ENCODE assay signal across 1 cellular context in the genomic region with DNA sequence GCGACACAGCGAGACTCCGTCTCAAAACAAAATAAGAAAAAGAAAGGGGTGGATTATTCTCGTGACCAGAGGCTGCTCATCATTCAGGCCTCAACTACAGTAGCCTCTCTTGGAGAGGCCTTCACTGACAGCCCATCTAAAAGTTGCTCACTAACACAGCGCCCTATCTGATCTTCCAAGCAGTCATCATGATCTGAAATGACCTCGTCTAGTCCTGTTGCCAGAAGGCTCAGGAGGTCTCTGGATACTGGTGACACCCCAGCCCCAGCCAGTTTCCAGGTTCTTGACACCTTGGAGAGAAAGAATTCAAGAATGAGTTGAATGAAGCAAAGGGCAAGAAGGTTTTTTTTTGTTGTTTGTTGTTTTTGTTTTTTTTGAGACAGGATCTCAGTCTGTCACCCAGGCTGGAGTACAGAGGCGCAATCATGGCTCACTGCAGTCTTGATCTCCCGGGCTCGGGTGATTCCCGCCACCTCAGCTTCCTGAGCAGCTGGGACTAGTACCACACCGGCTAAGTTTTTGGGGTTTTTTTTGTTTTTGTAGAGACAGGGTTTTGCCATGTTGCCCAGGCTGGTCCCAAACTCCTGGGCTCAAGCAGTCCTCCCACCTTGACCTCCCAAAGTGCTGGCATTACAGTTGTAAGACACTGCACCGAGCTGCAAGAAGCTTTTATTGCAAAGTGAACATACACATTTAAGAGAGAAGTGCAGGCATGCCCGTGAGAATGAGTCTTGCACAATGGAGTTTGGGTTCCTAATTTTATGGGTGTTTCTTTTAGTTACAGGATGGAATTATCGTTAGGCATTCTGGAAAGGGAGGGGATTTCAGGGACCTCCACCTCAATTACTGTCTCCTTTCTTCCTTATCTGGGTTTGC.
TF ChIP-seq lines count a peak whose summit lies in the region.

No MANE protein-coding gene starts in this region.

TF ChIP-seq in GM23338, 12 proteins besides CTCF, POLR2A, EP300 and RAD21:
- TF ChIP-seq, protein P1, sequence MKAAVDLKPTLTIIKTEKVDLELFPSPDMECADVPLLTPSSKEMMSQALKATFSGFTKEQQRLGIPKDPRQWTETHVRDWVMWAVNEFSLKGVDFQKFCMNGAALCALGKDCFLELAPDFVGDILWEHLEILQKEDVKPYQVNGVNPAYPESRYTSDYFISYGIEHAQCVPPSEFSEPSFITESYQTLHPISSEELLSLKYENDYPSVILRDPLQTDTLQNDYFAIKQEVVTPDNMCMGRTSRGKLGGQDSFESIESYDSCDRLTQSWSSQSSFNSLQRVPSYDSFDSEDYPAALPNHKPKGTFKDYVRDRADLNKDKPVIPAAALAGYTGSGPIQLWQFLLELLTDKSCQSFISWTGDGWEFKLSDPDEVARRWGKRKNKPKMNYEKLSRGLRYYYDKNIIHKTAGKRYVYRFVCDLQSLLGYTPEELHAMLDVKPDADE (IDR thresholded peaks at IDR 0.05): no peak
- TF ChIP-seq, protein P2, sequence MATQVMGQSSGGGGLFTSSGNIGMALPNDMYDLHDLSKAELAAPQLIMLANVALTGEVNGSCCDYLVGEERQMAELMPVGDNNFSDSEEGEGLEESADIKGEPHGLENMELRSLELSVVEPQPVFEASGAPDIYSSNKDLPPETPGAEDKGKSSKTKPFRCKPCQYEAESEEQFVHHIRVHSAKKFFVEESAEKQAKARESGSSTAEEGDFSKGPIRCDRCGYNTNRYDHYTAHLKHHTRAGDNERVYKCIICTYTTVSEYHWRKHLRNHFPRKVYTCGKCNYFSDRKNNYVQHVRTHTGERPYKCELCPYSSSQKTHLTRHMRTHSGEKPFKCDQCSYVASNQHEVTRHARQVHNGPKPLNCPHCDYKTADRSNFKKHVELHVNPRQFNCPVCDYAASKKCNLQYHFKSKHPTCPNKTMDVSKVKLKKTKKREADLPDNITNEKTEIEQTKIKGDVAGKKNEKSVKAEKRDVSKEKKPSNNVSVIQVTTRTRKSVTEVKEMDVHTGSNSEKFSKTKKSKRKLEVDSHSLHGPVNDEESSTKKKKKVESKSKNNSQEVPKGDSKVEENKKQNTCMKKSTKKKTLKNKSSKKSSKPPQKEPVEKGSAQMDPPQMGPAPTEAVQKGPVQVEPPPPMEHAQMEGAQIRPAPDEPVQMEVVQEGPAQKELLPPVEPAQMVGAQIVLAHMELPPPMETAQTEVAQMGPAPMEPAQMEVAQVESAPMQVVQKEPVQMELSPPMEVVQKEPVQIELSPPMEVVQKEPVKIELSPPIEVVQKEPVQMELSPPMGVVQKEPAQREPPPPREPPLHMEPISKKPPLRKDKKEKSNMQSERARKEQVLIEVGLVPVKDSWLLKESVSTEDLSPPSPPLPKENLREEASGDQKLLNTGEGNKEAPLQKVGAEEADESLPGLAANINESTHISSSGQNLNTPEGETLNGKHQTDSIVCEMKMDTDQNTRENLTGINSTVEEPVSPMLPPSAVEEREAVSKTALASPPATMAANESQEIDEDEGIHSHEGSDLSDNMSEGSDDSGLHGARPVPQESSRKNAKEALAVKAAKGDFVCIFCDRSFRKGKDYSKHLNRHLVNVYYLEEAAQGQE (IDR thresholded peaks at IDR 0.05; ENCODE audit: unreplicated experiment): no peak
- TF ChIP-seq CREB1 (CRISPR knock-in tag; IDR thresholded peaks at IDR 0.05; ENCODE audit: low read depth) (no peak), EZH2phosphoT487 (IDR thresholded peaks at IDR 0.05; ENCODE audit: unreplicated experiment) (no peak), STAT1 (IDR thresholded peaks at IDR 0.05; ENCODE audit: unreplicated experiment) (no peak), ZNF331 (CRISPR knock-in tag; IDR thresholded peaks at IDR 0.05; ENCODE audit: low read depth) (no peak), POLR2AphosphoS5 (IDR thresholded peaks at IDR 0.05; ENCODE audit: low read depth) (no peak), JUNB (IDR thresholded peaks at IDR 0.05; ENCODE audit: unreplicated experiment) (no peak), EZH2 (IDR thresholded peaks at IDR 0.05; ENCODE audit: low read depth, unreplicated experiment) (no peak), NANOG (IDR thresholded peaks at IDR 0.05; ENCODE audit: borderline replicate concordance) (no peak), ZNF114 (CRISPR knock-in tag; IDR thresholded peaks at IDR 0.05) (no peak)
- TF ChIP-seq, protein P3, sequence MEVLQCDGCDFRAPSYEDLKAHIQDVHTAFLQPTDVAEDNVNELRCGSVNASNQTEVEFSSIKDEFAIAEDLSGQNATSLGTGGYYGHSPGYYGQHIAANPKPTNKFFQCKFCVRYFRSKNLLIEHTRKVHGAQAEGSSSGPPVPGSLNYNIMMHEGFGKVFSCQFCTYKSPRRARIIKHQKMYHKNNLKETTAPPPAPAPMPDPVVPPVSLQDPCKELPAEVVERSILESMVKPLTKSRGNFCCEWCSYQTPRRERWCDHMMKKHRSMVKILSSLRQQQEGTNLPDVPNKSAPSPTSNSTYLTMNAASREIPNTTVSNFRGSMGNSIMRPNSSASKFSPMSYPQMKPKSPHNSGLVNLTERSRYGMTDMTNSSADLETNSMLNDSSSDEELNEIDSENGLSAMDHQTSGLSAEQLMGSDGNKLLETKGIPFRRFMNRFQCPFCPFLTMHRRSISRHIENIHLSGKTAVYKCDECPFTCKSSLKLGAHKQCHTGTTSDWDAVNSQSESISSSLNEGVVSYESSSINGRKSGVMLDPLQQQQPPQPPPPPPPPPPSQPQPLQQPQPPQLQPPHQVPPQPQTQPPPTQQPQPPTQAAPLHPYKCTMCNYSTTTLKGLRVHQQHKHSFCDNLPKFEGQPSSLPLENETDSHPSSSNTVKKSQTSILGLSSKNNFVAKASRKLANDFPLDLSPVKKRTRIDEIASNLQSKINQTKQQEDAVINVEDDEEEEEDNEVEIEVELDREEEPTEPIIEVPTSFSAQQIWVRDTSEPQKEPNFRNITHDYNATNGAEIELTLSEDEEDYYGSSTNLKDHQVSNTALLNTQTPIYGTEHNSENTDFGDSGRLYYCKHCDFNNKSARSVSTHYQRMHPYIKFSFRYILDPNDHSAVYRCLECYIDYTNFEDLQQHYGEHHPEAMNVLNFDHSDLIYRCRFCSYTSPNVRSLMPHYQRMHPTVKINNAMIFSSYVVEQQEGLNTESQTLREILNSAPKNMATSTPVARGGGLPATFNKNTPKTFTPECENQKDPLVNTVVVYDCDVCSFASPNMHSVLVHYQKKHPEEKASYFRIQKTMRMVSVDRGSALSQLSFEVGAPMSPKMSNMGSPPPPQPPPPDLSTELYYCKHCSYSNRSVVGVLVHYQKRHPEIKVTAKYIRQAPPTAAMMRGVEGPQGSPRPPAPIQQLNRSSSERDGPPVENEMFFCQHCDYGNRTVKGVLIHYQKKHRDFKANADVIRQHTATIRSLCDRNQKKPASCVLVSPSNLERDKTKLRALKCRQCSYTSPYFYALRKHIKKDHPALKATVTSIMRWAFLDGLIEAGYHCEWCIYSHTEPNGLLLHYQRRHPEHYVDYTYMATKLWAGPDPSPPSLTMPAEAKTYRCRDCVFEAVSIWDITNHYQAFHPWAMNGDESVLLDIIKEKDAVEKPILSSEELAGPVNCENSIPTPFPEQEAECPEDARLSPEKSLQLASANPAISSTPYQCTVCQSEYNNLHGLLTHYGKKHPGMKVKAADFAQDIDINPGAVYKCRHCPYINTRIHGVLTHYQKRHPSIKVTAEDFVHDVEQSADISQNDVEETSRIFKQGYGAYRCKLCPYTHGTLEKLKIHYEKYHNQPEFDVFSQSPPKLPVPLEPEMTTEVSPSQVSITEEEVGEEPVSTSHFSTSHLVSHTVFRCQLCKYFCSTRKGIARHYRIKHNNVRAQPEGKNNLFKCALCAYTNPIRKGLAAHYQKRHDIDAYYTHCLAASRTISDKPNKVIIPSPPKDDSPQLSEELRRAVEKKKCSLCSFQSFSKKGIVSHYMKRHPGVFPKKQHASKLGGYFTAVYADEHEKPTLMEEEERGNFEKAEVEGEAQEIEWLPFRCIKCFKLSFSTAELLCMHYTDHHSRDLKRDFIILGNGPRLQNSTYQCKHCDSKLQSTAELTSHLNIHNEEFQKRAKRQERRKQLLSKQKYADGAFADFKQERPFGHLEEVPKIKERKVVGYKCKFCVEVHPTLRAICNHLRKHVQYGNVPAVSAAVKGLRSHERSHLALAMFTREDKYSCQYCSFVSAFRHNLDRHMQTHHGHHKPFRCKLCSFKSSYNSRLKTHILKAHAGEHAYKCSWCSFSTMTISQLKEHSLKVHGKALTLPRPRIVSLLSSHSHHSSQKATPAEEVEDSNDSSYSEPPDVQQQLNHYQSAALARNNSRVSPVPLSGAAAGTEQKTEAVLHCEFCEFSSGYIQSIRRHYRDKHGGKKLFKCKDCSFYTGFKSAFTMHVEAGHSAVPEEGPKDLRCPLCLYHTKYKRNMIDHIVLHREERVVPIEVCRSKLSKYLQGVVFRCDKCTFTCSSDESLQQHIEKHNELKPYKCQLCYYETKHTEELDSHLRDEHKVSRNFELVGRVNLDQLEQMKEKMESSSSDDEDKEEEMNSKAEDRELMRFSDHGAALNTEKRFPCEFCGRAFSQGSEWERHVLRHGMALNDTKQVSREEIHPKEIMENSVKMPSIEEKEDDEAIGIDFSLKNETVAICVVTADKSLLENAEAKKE (CRISPR knock-in tag; IDR thresholded peaks at IDR 0.05): no peak
